In the genomic region with DNA sequence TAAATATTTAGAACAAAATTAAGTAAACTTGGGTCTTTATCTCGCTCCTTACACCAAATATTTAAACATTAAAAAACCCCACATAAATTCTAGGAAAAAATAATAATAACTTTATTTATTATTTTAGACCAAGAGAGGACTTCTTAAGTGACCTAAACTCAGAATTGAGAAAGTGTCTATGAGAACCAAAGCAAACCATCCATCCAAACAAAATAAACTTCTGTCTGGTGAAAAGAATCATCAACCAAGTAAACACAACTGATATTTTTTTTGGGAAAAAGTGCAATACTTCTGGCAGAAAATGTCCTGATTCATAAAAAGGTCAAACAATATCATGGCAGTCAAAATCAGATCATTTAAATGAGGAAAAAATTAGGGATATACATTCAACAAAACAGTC, we compare ENCODE assay signal across 21 cellular contexts.
"Had no signal": no experiment of that assay in that cellular context is flagged by ENCODE, and none has a peak within 500 bp of the region (broad histone marks: within the 10 kb centered on the region; RNA-seq: fewer than 3 reads in every experiment).

No MANE protein-coding gene starts in this region.

- H3K36me3 ChIP-seq: MG63 had no signal

- H3K4me3 ChIP-seq: MG63 had no signal

- FAIRE-seq: RCC 7860 had no signal

- H3K27me3 ChIP-seq: MG63 had no signal

- H3K9me3 ChIP-seq: SK-N-SH had no signal

- DNase-seq: Karpas-422, KG1, MG63, NCI-H1092, NCI-H1105 treated with DMSO at 0.1 percent for 48 hours, NCI-H1417 treated with DMSO at 0.1 percent for 48 hours, NCI-H146, NCI-H1694 treated with DMSO at 0.1 percent for 48 hours, NCI-H1930, NCI-H2081, NCI-H2171, NCI-H226, NCI-H446, NCI-H510A, NCI-H524 treated with DMSO at 0.1 percent for 48 hours, NCI-H69, NCI-H774, RPMI8226, SHP77, SK-N-SH had no signal

- H3K9ac ChIP-seq: SK-N-SH had no signal

- H3K4me2 ChIP-seq: SK-N-SH had no signal
